1 cellular context compared by ENCODE assay signal in genomic region chr7:47572939-47573757, GRCh38.
TF ChIP-seq lines count a peak whose summit lies in the region.

No MANE protein-coding gene starts in this region.

TF ChIP-seq in GM23338, 12 proteins besides CTCF, POLR2A, EP300 and RAD21:
- TF ChIP-seq, protein P1, sequence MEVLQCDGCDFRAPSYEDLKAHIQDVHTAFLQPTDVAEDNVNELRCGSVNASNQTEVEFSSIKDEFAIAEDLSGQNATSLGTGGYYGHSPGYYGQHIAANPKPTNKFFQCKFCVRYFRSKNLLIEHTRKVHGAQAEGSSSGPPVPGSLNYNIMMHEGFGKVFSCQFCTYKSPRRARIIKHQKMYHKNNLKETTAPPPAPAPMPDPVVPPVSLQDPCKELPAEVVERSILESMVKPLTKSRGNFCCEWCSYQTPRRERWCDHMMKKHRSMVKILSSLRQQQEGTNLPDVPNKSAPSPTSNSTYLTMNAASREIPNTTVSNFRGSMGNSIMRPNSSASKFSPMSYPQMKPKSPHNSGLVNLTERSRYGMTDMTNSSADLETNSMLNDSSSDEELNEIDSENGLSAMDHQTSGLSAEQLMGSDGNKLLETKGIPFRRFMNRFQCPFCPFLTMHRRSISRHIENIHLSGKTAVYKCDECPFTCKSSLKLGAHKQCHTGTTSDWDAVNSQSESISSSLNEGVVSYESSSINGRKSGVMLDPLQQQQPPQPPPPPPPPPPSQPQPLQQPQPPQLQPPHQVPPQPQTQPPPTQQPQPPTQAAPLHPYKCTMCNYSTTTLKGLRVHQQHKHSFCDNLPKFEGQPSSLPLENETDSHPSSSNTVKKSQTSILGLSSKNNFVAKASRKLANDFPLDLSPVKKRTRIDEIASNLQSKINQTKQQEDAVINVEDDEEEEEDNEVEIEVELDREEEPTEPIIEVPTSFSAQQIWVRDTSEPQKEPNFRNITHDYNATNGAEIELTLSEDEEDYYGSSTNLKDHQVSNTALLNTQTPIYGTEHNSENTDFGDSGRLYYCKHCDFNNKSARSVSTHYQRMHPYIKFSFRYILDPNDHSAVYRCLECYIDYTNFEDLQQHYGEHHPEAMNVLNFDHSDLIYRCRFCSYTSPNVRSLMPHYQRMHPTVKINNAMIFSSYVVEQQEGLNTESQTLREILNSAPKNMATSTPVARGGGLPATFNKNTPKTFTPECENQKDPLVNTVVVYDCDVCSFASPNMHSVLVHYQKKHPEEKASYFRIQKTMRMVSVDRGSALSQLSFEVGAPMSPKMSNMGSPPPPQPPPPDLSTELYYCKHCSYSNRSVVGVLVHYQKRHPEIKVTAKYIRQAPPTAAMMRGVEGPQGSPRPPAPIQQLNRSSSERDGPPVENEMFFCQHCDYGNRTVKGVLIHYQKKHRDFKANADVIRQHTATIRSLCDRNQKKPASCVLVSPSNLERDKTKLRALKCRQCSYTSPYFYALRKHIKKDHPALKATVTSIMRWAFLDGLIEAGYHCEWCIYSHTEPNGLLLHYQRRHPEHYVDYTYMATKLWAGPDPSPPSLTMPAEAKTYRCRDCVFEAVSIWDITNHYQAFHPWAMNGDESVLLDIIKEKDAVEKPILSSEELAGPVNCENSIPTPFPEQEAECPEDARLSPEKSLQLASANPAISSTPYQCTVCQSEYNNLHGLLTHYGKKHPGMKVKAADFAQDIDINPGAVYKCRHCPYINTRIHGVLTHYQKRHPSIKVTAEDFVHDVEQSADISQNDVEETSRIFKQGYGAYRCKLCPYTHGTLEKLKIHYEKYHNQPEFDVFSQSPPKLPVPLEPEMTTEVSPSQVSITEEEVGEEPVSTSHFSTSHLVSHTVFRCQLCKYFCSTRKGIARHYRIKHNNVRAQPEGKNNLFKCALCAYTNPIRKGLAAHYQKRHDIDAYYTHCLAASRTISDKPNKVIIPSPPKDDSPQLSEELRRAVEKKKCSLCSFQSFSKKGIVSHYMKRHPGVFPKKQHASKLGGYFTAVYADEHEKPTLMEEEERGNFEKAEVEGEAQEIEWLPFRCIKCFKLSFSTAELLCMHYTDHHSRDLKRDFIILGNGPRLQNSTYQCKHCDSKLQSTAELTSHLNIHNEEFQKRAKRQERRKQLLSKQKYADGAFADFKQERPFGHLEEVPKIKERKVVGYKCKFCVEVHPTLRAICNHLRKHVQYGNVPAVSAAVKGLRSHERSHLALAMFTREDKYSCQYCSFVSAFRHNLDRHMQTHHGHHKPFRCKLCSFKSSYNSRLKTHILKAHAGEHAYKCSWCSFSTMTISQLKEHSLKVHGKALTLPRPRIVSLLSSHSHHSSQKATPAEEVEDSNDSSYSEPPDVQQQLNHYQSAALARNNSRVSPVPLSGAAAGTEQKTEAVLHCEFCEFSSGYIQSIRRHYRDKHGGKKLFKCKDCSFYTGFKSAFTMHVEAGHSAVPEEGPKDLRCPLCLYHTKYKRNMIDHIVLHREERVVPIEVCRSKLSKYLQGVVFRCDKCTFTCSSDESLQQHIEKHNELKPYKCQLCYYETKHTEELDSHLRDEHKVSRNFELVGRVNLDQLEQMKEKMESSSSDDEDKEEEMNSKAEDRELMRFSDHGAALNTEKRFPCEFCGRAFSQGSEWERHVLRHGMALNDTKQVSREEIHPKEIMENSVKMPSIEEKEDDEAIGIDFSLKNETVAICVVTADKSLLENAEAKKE (CRISPR knock-in tag; IDR thresholded peaks at IDR 0.05), result 0 out of 2 replicates have a peak, but pooled peaks have one; percentile 13
- TF ChIP-seq CREB1 (CRISPR knock-in tag; IDR thresholded peaks at IDR 0.05; ENCODE audit: low read depth) (no peak), POLR2AphosphoS5 (IDR thresholded peaks at IDR 0.05; ENCODE audit: low read depth) (no peak), ETS1 (IDR thresholded peaks at IDR 0.05) (no peak)
